In genomic region chr7:147605326-147605725, GRCh38 we compare ENCODE assay signal across 1 cellular context.
TF ChIP-seq lines count a peak whose summit lies in the region.

No MANE protein-coding gene starts in this region.

TF ChIP-seq in H1, 55 proteins besides CTCF, POLR2A, EP300 and RAD21 (continued from another document):
- TF ChIP-seq CHD2 (IDR thresholded peaks at IDR 0.05; ENCODE audit: low read length) (no peak), EZH2 (IDR thresholded peaks at IDR 0.05; ENCODE audit: low read depth, low read length, severe bottlenecking) (no peak), BCL11A (IDR thresholded peaks at IDR 0.05; ENCODE audit: low read depth in 2 of 2, low read length in 2 of 2) (no peak)
